1 cellular context compared by ENCODE assay signal in genomic region chr4:141220655-141221605, GRCh38.
TF ChIP-seq lines count a peak whose summit lies in the region.

TSS of gene ZNF330 (plus strand) at chr4:141220895. CDS start at chr4:141222372, 1,477 bp downstream.

TF ChIP-seq in GM12878, 131 proteins besides CTCF, POLR2A, EP300 and RAD21 (continued from another document):
- TF ChIP-seq DPF2 (IDR thresholded peaks at IDR 0.05) (0 out of 2 replicates have a peak, but pooled peaks have one; percentile 51), SUZ12 (IDR thresholded peaks at IDR 0.05; ENCODE audit: unreplicated experiment) (no peak), ESRRA (IDR thresholded peaks at IDR 0.05; ENCODE audit: low read length) (no peak), SREBF2 (IDR thresholded peaks at IDR 0.05; ENCODE audit: low read length) (no peak), SMC3 (IDR thresholded peaks at IDR 0.05; ENCODE audit: borderline replicate concordance, low read length) (no peak), EZH2 (IDR thresholded peaks at IDR 0.05; ENCODE audit: borderline replicate concordance, control insufficient read depth, low read depth, low read length) (no peak), STAT3 (IDR thresholded peaks at IDR 0.05; ENCODE audit: low read depth, low read length) (no peak), SMARCA5 (IDR thresholded peaks at IDR 0.05) (0 out of 2 replicates have a peak, but pooled peaks have one; percentile 26), SMAD5 (IDR thresholded peaks at IDR 0.05; ENCODE audit: low read depth) (peak; percentile 68; the same call in 1 of the 2 replicates), NFXL1 (IDR thresholded peaks at IDR 0.05; ENCODE audit: borderline replicate concordance) (no peak), FOXM1 (IDR thresholded peaks at IDR 0.05; ENCODE audit: low read depth, low read length) (0 out of 2 replicates have a peak, but pooled peaks have one; percentile 49), ZSCAN29 (IDR thresholded peaks at IDR 0.05) (peak; percentile 7; the same call in 1 of the 2 replicates), POLR2AphosphoS5 (IDR thresholded peaks at IDR 0.05; ENCODE audit: low read length) (peak; percentile 88), HCFC1 (IDR thresholded peaks at IDR 0.05; ENCODE audit: low read length) (no peak)
